ENCODE assay signal across 11 cellular contexts in genomic region chr19:38039966-38040365, GRCh38.
DNase-seq lines count a peak whose midpoint lies in the region; ATAC-seq, FAIRE-seq and TF ChIP-seq lines count a peak whose summit lies in the region.
"Had no signal": no experiment of that assay in that cellular context is flagged by ENCODE, and none has a peak within 500 bp of the region (broad histone marks: within the 10 kb centered on the region; RNA-seq: fewer than 3 reads in every experiment).

No MANE protein-coding gene starts in this region.

- H3K36me3 ChIP-seq in effector memory CD4-positive, alpha-beta T cell (ENCODE audit: control insufficient read depth, insufficient read depth, low read length) = no peaks in the 10 kb centered on the region
- H3K36me3 ChIP-seq in GM23338 (ENCODE audit: insufficient read depth) = no peaks in the 10 kb centered on the region
- H3K36me3 ChIP-seq: prostate gland had no signal

- FAIRE-seq in GM12891 (lab: Jason Lieb, UNC) = peak; percentile 20

- H3K4me3 Mint-ChIP-seq in GM23338 = no peak overlapping the region

- no peaks in the 10 kb centered on the region for H3K27me3 ChIP-seq in AG04450 (ENCODE audit: control insufficient read depth, insufficient read depth, low read length)
- no peaks in the 10 kb centered on the region for H3K27me3 ChIP-seq in effector memory CD4-positive, alpha-beta T cell (replicated peaks; ENCODE audit: control insufficient read depth, insufficient read depth, low read length, poor library complexity, severe bottlenecking)
- no peaks in the 10 kb centered on the region for H3K27me3 ChIP-seq in GM23338 (ENCODE audit: insufficient read depth)

- no peak overlapping the region for H2AFZ ChIP-seq in GM23338

- CTCF ChIA-PET in AG04450 (lab: Charles Lee) = no interaction called here

- H3K4me3 ChIP-seq in AG04450 (ENCODE audit: low read depth, low read length) (no peak overlapping the region), fibroblast of the aortic adventitia (ENCODE audit: low read depth, low read length) (no peak overlapping the region), GM23338 (no peak overlapping the region)
- no peak overlapping the region for H3K4me3 ChIP-seq in effector memory CD4-positive, alpha-beta T cell (ENCODE audit: insufficient read depth, low read depth, low read length, poor library complexity, severe bottlenecking)
- H3K4me3 ChIP-seq: prostate gland had no signal

- no peaks in the 10 kb centered on the region for H3K9me2 ChIP-seq in GM23338 (ENCODE audit: insufficient read depth)

- H3K27me3 Mint-ChIP-seq in GM23338 (ENCODE audit: insufficient read depth, low read depth, poor library complexity) = peaks cover 11% of the 10 kb centered on the region

- POLR2A ChIA-PET in AG04450 (lab: Yijun Ruan, JAX) = interaction anchor here (1.3 kb wide), 1 partner anchor 36 kb away, joined by 3 read pairs; no protein-coding TSS in a partner anchor

- no peaks in the 10 kb centered on the region for H3K4me1 ChIP-seq in effector memory CD4-positive, alpha-beta T cell (ENCODE audit: control insufficient read depth, insufficient read depth, low read length, poor library complexity, severe bottlenecking)
- H3K4me1 ChIP-seq in GM23338 (ENCODE audit: insufficient read depth) = peaks cover 14% of the 10 kb centered on the region
- H3K4me1 ChIP-seq: Caco-2, prostate gland had no signal

- no peak overlapping the region for H3K4me2 ChIP-seq in GM23338

- H3K9me3 Mint-ChIP-seq in GM23338 = peaks cover 8% of the 10 kb centered on the region; the same call in 2 of the 3 replicates

- no peak for ATAC-seq in GM23338

- TF ChIP-seq POLR2A in GM12891 (IDR thresholded peaks at IDR 0.05; ENCODE audit: low read depth, low read length) = no peak

- no peak overlapping the region for H3K27ac Mint-ChIP-seq in GM23338

- TF ChIP-seq CTCF in AG04450 (IDR thresholded peaks at IDR 0.05; ENCODE audit: low read depth, low read length) = no peak
- no peak for TF ChIP-seq CTCF in fibroblast of the aortic adventitia (IDR thresholded peaks at IDR 0.05; ENCODE audit: insufficient read depth, low read length)
- TF ChIP-seq CTCF in GM23338 (conservative IDR thresholded peaks at IDR 0.05; ENCODE audit: low read depth in 2 of 2) = no peak

- H3F3A ChIP-seq in GM23338 (replicated peaks; ENCODE audit: low read depth) = no peaks in the 10 kb centered on the region

- peaks cover 19% of the 10 kb centered on the region for H3K79me2 ChIP-seq in GM23338 (replicated peaks; ENCODE audit: insufficient read depth)

- H3K4me1 Mint-ChIP-seq in GM23338 = peaks cover 50% of the 10 kb centered on the region

- peak; percentile 55 for DNase-seq in AG04450 (ENCODE audit: low read depth, low spot score)
- no peak for DNase-seq in GM12891 (ENCODE audit: insufficient read length, low spot score)
- peak; percentile 45 for DNase-seq in T1000 (lab: John Stamatoyannopoulos, UW)
- DNase-seq in fibroblast of the aortic adventitia (ENCODE audit: low read depth) = peak; percentile 60
- DNase-seq in SW480 (ENCODE audit: low spot score) = no peak
- no peak for DNase-seq in HuH-7 (ENCODE audit: low spot score)
- DNase-seq in effector memory CD4-positive, alpha-beta T cell = no peak
- DNase-seq in GM23338 (ENCODE audit: low spot score) = no peak
- DNase-seq: Caco-2, NCI-H1694 had no signal

- no peaks in the 10 kb centered on the region; the same call in none of the 2 replicates for H3K9me3 ChIP-seq in AG04450 (ENCODE audit: control insufficient read depth, insufficient read depth, low read length)
- no peaks in the 10 kb centered on the region for H3K9me3 ChIP-seq in effector memory CD4-positive, alpha-beta T cell (ENCODE audit: control insufficient read depth, low read length)
- H3K9me3 ChIP-seq: prostate gland had no signal

- H3K36me3 Mint-ChIP-seq in GM23338 (ENCODE audit: low read depth) = peaks cover 4% of the 10 kb centered on the region; the same call in 2 of the 3 replicates

- peaks cover 18% of the 10 kb centered on the region for H4K20me1 ChIP-seq in GM23338 (replicated peaks; ENCODE audit: insufficient read depth)

- H3K27ac ChIP-seq in AG04450 (ENCODE audit: low read depth, low read length) (peak overlapping the region; percentile 65), GM23338 (ENCODE audit: low read depth) (no peak overlapping the region)
- no peak overlapping the region for H3K27ac ChIP-seq in effector memory CD4-positive, alpha-beta T cell (ENCODE audit: insufficient read depth, low read length, poor library complexity, severe bottlenecking)
- H3K27ac ChIP-seq: prostate gland had no signal

TF ChIP-seq in GM12891, 5 proteins besides CTCF, POLR2A, EP300 and RAD21:
- no peak for TF ChIP-seq POLR2AphosphoS5 (IDR thresholded peaks at IDR 0.05; ENCODE audit: low read depth, low read length)
- no peak for TF ChIP-seq TAF1 (IDR thresholded peaks at IDR 0.05; ENCODE audit: low read depth, low read length)
- TF ChIP-seq PAX5 (IDR thresholded peaks at IDR 0.05; ENCODE audit: insufficient read depth, low read length, severe bottlenecking) = no peak
- TF ChIP-seq SPI1 (IDR thresholded peaks at IDR 0.05; ENCODE audit: low read depth, low read length) = no peak
- TF ChIP-seq POU2F2 (IDR thresholded peaks at IDR 0.05; ENCODE audit: low read depth, low read length) = no peak

TF ChIP-seq in GM23338, 12 proteins besides CTCF, POLR2A, EP300 and RAD21 (continues in another document):
- TF ChIP-seq ZNF114 (CRISPR knock-in tag; IDR thresholded peaks at IDR 0.05) (no peak), ZNF462 (CRISPR knock-in tag; IDR thresholded peaks at IDR 0.05) (no peak), JUNB (IDR thresholded peaks at IDR 0.05; ENCODE audit: unreplicated experiment) (no peak), STAT1 (IDR thresholded peaks at IDR 0.05; ENCODE audit: unreplicated experiment) (no peak), NANOG (IDR thresholded peaks at IDR 0.05; ENCODE audit: borderline replicate concordance) (no peak), ZNF331 (CRISPR knock-in tag; IDR thresholded peaks at IDR 0.05; ENCODE audit: low read depth) (no peak)

Comparison
In these comparisons a context has a peak if more than half of its experiments do, and no peak if none do; other contexts are left out.
1. DNase-seq: peak in AG04450 (single experiment), T1000 (single experiment) and fibroblast of the aortic adventitia (single experiment); none in GM12891 (single experiment), SW480 (single experiment), HuH-7 (single experiment), effector memory CD4-positive, alpha-beta T cell (0 of 3) and GM23338 (single experiment).